Comparison of ENCODE assay signal across 14 cellular contexts in the genomic region with DNA sequence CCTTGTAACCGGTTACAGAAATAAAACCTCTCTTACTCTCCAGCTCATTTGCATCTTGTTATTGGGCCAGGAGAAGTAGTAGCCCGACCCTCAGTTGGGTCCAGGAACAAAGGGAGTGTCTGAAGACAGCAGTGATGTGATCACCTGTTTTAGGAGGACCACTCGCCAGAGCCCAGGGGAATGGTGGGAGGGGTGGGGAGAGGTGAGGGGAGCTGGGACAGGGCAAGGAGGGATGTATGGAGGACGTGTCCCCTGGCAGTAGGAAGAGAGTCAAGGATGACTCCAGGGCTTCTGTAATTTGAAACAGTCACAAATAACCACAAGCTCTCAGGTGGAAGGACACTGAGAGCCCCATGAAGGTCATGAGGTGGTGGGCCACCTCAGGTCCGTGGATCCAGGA. TPM values are rescaled to one million over a fixed set of nuclear protein-coding genes. Genes with fewer than 3 reads are reported as not detected.
A peak's percentile ranks its signal among the peaks of the same experiment; 100 is the strongest.
DNase-seq lines count a peak whose midpoint lies in the region; ATAC-seq and TF ChIP-seq lines count a peak whose summit lies in the region.
"Had no signal": no experiment of that assay in that cellular context is flagged by ENCODE, and none has a peak within 500 bp of the region (broad histone marks: within the 10 kb centered on the region; RNA-seq: fewer than 3 reads in every experiment).

No MANE protein-coding gene starts in this region.

- H3K27ac Mint-ChIP-seq in activated CD4-positive, alpha-beta memory T cell treated with anti-CD3 and anti-CD28 coated beads, Interleukin-2, amount 10 ng/mL, durations not matched to agents 7 days and 5 days: no peak overlapping the region
- H3K27ac Mint-ChIP-seq in activated CD4-positive, alpha-beta memory T cell treated with anti-CD3 and anti-CD28 coated beads for 36 hours: no peak overlapping the region
- peak overlapping the region; percentile 41 for H3K27ac Mint-ChIP-seq in central memory CD8-positive, alpha-beta T cell (ENCODE audit: low read depth)
- H3K27ac Mint-ChIP-seq in neural progenitor cell: no peak overlapping the region

- H3K4me3 ChIP-seq in DND-41 (ENCODE audit: low read depth in 1 of 2, low read length in 2 of 2) (no peak overlapping the region), neural progenitor cell (no peak overlapping the region)

- H3K79me2 ChIP-seq in DND-41 (ENCODE audit: insufficient read depth, low read length) (peaks cover 35% of the 10 kb centered on the region), neural progenitor cell (ENCODE audit: low read depth) (peaks cover 34% of the 10 kb centered on the region)

- peak overlapping the region; percentile 59 for H3K4me3 Mint-ChIP-seq in activated CD4-positive, alpha-beta memory T cell treated with anti-CD3 and anti-CD28 coated beads, Interleukin-2, amount 10 ng/mL, durations not matched to agents 7 days and 5 days
- H3K4me3 Mint-ChIP-seq in activated CD4-positive, alpha-beta memory T cell treated with anti-CD3 and anti-CD28 coated beads for 36 hours: no peak overlapping the region
- peak overlapping the region; percentile 95 for H3K4me3 Mint-ChIP-seq in central memory CD8-positive, alpha-beta T cell
- peak overlapping the region; percentile 81 for H3K4me3 Mint-ChIP-seq in neural progenitor cell

- intact Hi-C loops in activated CD4-positive, alpha-beta memory T cell treated with anti-CD3 and anti-CD28 coated beads for 36 hours (cut with micrococcal nuclease): no loop called here

- peaks cover 3% of the 10 kb centered on the region; the same call in 1 of the 2 replicates for H3K36me3 ChIP-seq in DND-41 (ENCODE audit: insufficient read depth, low read length)
- H3K36me3 ChIP-seq in neural progenitor cell: no peaks in the 10 kb centered on the region
- H3K36me3 ChIP-seq: colonic mucosa had no signal

- POLR2A ChIA-PET in activated CD4-positive, alpha-beta memory T cell treated with anti-CD3 and anti-CD28 coated beads, Interleukin-2, amount 10 ng/mL, durations not matched to agents 7 days and 5 days (lab: Charles Lee): interaction anchor here (1.4 kb wide), 1 partner anchor 9 kb away, joined by 3 read pairs; no protein-coding TSS in a partner anchor
- POLR2A ChIA-PET in activated CD4-positive, alpha-beta memory T cell treated with anti-CD3 and anti-CD28 coated beads for 36 hours (lab: Charles Lee): no interaction called here

- H3K4me1 ChIP-seq in DND-41 (ENCODE audit: insufficient read depth, low read length) (peaks cover 40% of the 10 kb centered on the region), neural progenitor cell (peaks cover 12% of the 10 kb centered on the region)

- peaks cover 41% of the 10 kb centered on the region for H3K4me1 Mint-ChIP-seq in activated CD4-positive, alpha-beta memory T cell treated with anti-CD3 and anti-CD28 coated beads, Interleukin-2, amount 10 ng/mL, durations not matched to agents 7 days and 5 days
- H3K4me1 Mint-ChIP-seq in activated CD4-positive, alpha-beta memory T cell treated with anti-CD3 and anti-CD28 coated beads for 36 hours (ENCODE audit: low read depth): peaks cover 37% of the 10 kb centered on the region
- peaks cover 44% of the 10 kb centered on the region for H3K4me1 Mint-ChIP-seq in central memory CD8-positive, alpha-beta T cell
- H3K4me1 Mint-ChIP-seq in neural progenitor cell: peaks cover 33% of the 10 kb centered on the region

- no peak for DNase-seq in activated CD4-positive, alpha-beta memory T cell treated with anti-CD3 and anti-CD28 coated beads, Interleukin-2, amount 10 ng/mL, durations not matched to agents 7 days and 5 days
- no peak for DNase-seq in activated CD4-positive, alpha-beta memory T cell treated with anti-CD3 and anti-CD28 coated beads for 36 hours
- no peak for DNase-seq in DND-41
- DNase-seq in central memory CD8-positive, alpha-beta T cell (ENCODE audit: low spot score in 2 of 2): no peak
- no peak for DNase-seq in neural progenitor cell (ENCODE audit: low spot score)
- DNase-seq in GM19240 (ENCODE audit: insufficient read length, low spot score): no peak
- no peak for DNase-seq in activated gamma-delta T cell treated with Interleukin-2 at 50 U/mL for 16 hours
- no peak for DNase-seq in stimulated activated CD4-positive, alpha-beta T cell treated with anti-CD3 and anti-CD28 coated beads, Interleukin-4, amount 100 ng/mL, for 1 hour
- DNase-seq: activated CD8-positive, alpha-beta memory T cell treated with anti-CD3 and anti-CD28 coated beads, Interleukin-2, amount 50 U/mL, for 48 hours; colonic mucosa; NCI-H1930; NCI-H69; occipital lobe; stimulated activated naive CD4-positive, alpha-beta T cell had no signal

- TF ChIP-seq CTCF in DND-41 (IDR thresholded peaks at IDR 0.05; ENCODE audit: borderline replicate concordance, extremely low read depth, low read length, poor library complexity, severe bottlenecking) (no peak), neural progenitor cell (IDR thresholded peaks at IDR 0.05) (no peak)

- H3F3A ChIP-seq in neural progenitor cell (ENCODE audit: low read depth): no peaks in the 10 kb centered on the region

- no peak overlapping the region for H3K27ac ChIP-seq in DND-41 (ENCODE audit: low read length)
- H3K27ac ChIP-seq in neural progenitor cell: no peak overlapping the region
- H3K27ac ChIP-seq: colonic mucosa had no signal

- ATAC-seq in DND-41 (ENCODE audit: insufficient read depth, low read depth): no peak
- ATAC-seq in central memory CD8-positive, alpha-beta T cell (replicated peaks; ENCODE audit: extremely low read depth, poor library complexity, severe bottlenecking): no peak

- CTCF ChIA-PET in activated CD4-positive, alpha-beta memory T cell treated with anti-CD3 and anti-CD28 coated beads, Interleukin-2, amount 10 ng/mL, durations not matched to agents 7 days and 5 days (lab: Charles Lee): interaction anchor here (5.4 kb wide), 1 partner anchor 30 kb away, joined by 45 read pairs; no protein-coding TSS in a partner anchor
- CTCF ChIA-PET in activated CD4-positive, alpha-beta memory T cell treated with anti-CD3 and anti-CD28 coated beads for 36 hours (lab: Charles Lee): interaction anchor here (1.8 to 7.7 kb wide), 2 partner anchors 11 to 30 kb away, joined by 7 to 61 read pairs; no protein-coding TSS in a partner anchor

- no peaks in the 10 kb centered on the region for H3K9me3 Mint-ChIP-seq in activated CD4-positive, alpha-beta memory T cell treated with anti-CD3 and anti-CD28 coated beads, Interleukin-2, amount 10 ng/mL, durations not matched to agents 7 days and 5 days
- no peaks in the 10 kb centered on the region for H3K9me3 Mint-ChIP-seq in activated CD4-positive, alpha-beta memory T cell treated with anti-CD3 and anti-CD28 coated beads for 36 hours
- H3K9me3 Mint-ChIP-seq in central memory CD8-positive, alpha-beta T cell: no peaks in the 10 kb centered on the region
- H3K9me3 Mint-ChIP-seq in neural progenitor cell: no peaks in the 10 kb centered on the region

- H4K20me1 ChIP-seq in DND-41 (ENCODE audit: insufficient read depth, low read length) (peaks cover 6% of the 10 kb centered on the region; the same call in 1 of the 2 replicates), neural progenitor cell (ENCODE audit: low read depth) (peaks cover 32% of the 10 kb centered on the region)

- H3K9ac ChIP-seq in DND-41 (ENCODE audit: low read depth, low read length): no peak overlapping the region
- no peak overlapping the region for H3K9ac ChIP-seq in neural progenitor cell

- H3K27me3 Mint-ChIP-seq in activated CD4-positive, alpha-beta memory T cell treated with anti-CD3 and anti-CD28 coated beads, Interleukin-2, amount 10 ng/mL, durations not matched to agents 7 days and 5 days: peaks cover 12% of the 10 kb centered on the region
- H3K27me3 Mint-ChIP-seq in activated CD4-positive, alpha-beta memory T cell treated with anti-CD3 and anti-CD28 coated beads for 36 hours: peaks cover 2% of the 10 kb centered on the region
- H3K27me3 Mint-ChIP-seq in central memory CD8-positive, alpha-beta T cell: peaks cover 13% of the 10 kb centered on the region
- peaks cover 5% of the 10 kb centered on the region for H3K27me3 Mint-ChIP-seq in neural progenitor cell (ENCODE audit: insufficient read depth, low read depth)

- H3K9me3 ChIP-seq in DND-41 (ENCODE audit: insufficient read depth, low read length, severe bottlenecking) (no peaks in the 10 kb centered on the region), neural progenitor cell (ENCODE audit: low read depth) (no peaks in the 10 kb centered on the region)
- H3K9me3 ChIP-seq: colonic mucosa had no signal

- peak overlapping the region; percentile 97; the same call in 1 of the 2 replicates for H2AFZ ChIP-seq in DND-41 (ENCODE audit: low read depth, low read length)
- H2AFZ ChIP-seq in neural progenitor cell (replicated peaks): no peak overlapping the region

- 0 out of 2 replicates have a peak overlapping the region, but pooled peaks have one; percentile 72 for H3K4me2 ChIP-seq in DND-41 (ENCODE audit: insufficient read depth, low read length)
- no peak overlapping the region for H3K4me2 ChIP-seq in neural progenitor cell

- peaks cover 4% of the 10 kb centered on the region for H3K36me3 Mint-ChIP-seq in activated CD4-positive, alpha-beta memory T cell treated with anti-CD3 and anti-CD28 coated beads, Interleukin-2, amount 10 ng/mL, durations not matched to agents 7 days and 5 days (ENCODE audit: low read depth)
- H3K36me3 Mint-ChIP-seq in activated CD4-positive, alpha-beta memory T cell treated with anti-CD3 and anti-CD28 coated beads for 36 hours: peaks cover 2% of the 10 kb centered on the region
- peaks cover 27% of the 10 kb centered on the region for H3K36me3 Mint-ChIP-seq in central memory CD8-positive, alpha-beta T cell (ENCODE audit: insufficient read depth)
- no peaks in the 10 kb centered on the region for H3K36me3 Mint-ChIP-seq in neural progenitor cell

- H3K27me3 ChIP-seq in DND-41 (ENCODE audit: insufficient read depth, low read length, poor library complexity): peaks cover 6% of the 10 kb centered on the region
- peaks cover 19% of the 10 kb centered on the region for H3K27me3 ChIP-seq in neural progenitor cell
- H3K27me3 ChIP-seq: colonic mucosa had no signal

RNA-seq across cellular contexts. Expression of gene PCMTD2, which starts 1.4 kb away (rescaled TPM):
- 10 to 100 TPM; 42.8 to 50.7 TPM for total RNA-seq in activated CD4-positive, alpha-beta memory T cell treated with anti-CD3 and anti-CD28 coated beads, Interleukin-2, amount 10 ng/mL, durations not matched to agents 7 days and 5 days
- 10 to 100 TPM; 32.8 to 33.7 TPM for total RNA-seq in activated CD4-positive, alpha-beta memory T cell treated with anti-CD3 and anti-CD28 coated beads for 36 hours
- 101 and 105 TPM in 2 replicates for total RNA-seq in neural progenitor cell (ENCODE audit: low replicate concordance)
